In genomic region chr1:88891318-88892145, GRCh38 we compare ENCODE assay signal across 8 cellular contexts. TPM values are rescaled to one million over a fixed set of nuclear protein-coding genes. Genes with fewer than 3 reads are reported as not detected.
DNase-seq lines count a peak whose midpoint lies in the region; ATAC-seq and TF ChIP-seq lines count a peak whose summit lies in the region.

Gene GTF2B, minus strand, starts transcription at chr1:88891567. Its CDS starts 68 bp downstream, at chr1:88891499.

- peak within 1 kb of the TSS; percentile 21 for H4K91ac ChIP-seq in trophoblast cell (ENCODE audit: low read depth, low read length)

- H3K4me1 ChIP-seq in adipocyte (ENCODE audit: control insufficient read depth, insufficient read depth, low read length) (peaks cover 17% of the 10 kb centered on the region), trophoblast cell (ENCODE audit: control insufficient read depth in 1 of 2, insufficient read depth in 2 of 2, low read length in 2 of 2) (no peaks in the 10 kb centered on the region), transverse colon (peaks cover 11 to 31% (median 21%) of the 10 kb centered on the region in 4 donors)

- peak within 1 kb of the TSS; percentile 50 for H2BK5ac ChIP-seq in trophoblast cell (ENCODE audit: low read depth, low read length, poor library complexity)

- H3K9ac ChIP-seq in adipocyte (ENCODE audit: low read length) (peak within 1 kb of the TSS; percentile 95), trophoblast cell (ENCODE audit: low read length) (peak within 1 kb of the TSS; percentile 93)

- H3K23ac ChIP-seq in trophoblast cell (ENCODE audit: low read length) = no peak within 1 kb of the TSS

- peaks cover 7% of the 10 kb centered on the region for H3K36me3 ChIP-seq in adipocyte (ENCODE audit: control insufficient read depth, insufficient read depth, low read length, severe bottlenecking)
- H3K36me3 ChIP-seq in trophoblast cell (ENCODE audit: control insufficient read depth in 1 of 2, insufficient read depth in 2 of 2, low read length in 2 of 2) = peaks cover 3 to 4% of the 10 kb centered on the region in 2 experiments
- peaks cover 0 to 9% (median 4%) of the 10 kb centered on the region in 4 donors for H3K36me3 ChIP-seq in transverse colon

- H3K14ac ChIP-seq in trophoblast cell (ENCODE audit: low read length) = no peak within 1 kb of the TSS

- H3K4me2 ChIP-seq in trophoblast cell (ENCODE audit: low read length) = peak within 1 kb of the TSS; percentile 91

- H3K9me3 ChIP-seq in adipocyte (ENCODE audit: control insufficient read depth, low read length) = no peaks in the 10 kb centered on the region
- no peaks in the 10 kb centered on the region for H3K9me3 ChIP-seq in trophoblast cell (ENCODE audit: insufficient read depth, low read depth, low read length)
- H3K9me3 ChIP-seq in transverse colon = no peaks in the 10 kb centered on the region

- H3K18ac ChIP-seq in trophoblast cell (ENCODE audit: low read length) = peak within 1 kb of the TSS; percentile 5

- intact Hi-C loops in cardiac septum (cut with DNase I) = loop anchor here (5.0 kb wide), 1 partner anchor 209 kb away; the partner anchor contains the start of gene PKN2
- intact Hi-C loops in transverse colon (cut with DNase I; ENCODE audit: low total_unique reads) = no loop called here

- in situ Hi-C loops in transverse colon (cut with MboI; ENCODE audit: low pct_ligation_motif_present in 1 of 4, low pct_unique_long_range_greater_than_20kb in 1 of 4, low sequenced_read_pairs in 3 of 4) = loop anchor here in 1 of 4 donors (25.0 kb wide), 1 partner anchor 204 kb away; the partner anchor contains the start of gene PKN2

- H4K8ac ChIP-seq in trophoblast cell (ENCODE audit: low read depth, low read length) = peak within 1 kb of the TSS; percentile 20

- H3K4me3 ChIP-seq in GM12865 (ENCODE audit: low read depth, low read length) = peak within 1 kb of the TSS; percentile 57
- peak within 1 kb of the TSS; percentile 95 for H3K4me3 ChIP-seq in adipocyte (ENCODE audit: low read length)
- peak within 1 kb of the TSS; percentile 90 for H3K4me3 ChIP-seq in trophoblast cell (ENCODE audit: low read depth, low read length)
- H3K4me3 ChIP-seq in transverse colon = peak within 1 kb of the TSS; percentile 63 to 99 (median 96)

- peaks cover 3% of the 10 kb centered on the region for H3K79me1 ChIP-seq in trophoblast cell (ENCODE audit: low read length)

- H3K79me2 ChIP-seq in trophoblast cell (ENCODE audit: control insufficient read depth, insufficient read depth, low read length, poor library complexity) = peaks cover 4% of the 10 kb centered on the region

- no peak within 1 kb of the TSS for H2BK12ac ChIP-seq in trophoblast cell (ENCODE audit: low read length)

- peak within 1 kb of the TSS; percentile 10 for H4K12ac ChIP-seq in trophoblast cell (ENCODE audit: low read depth, low read length)

- H2AK5ac ChIP-seq in trophoblast cell (ENCODE audit: low read length) = no peak within 1 kb of the TSS

- no peak for TF ChIP-seq EP300 in transverse colon (IDR thresholded peaks at IDR 0.05; ENCODE audit: low read depth)

- no peaks in the 10 kb centered on the region for H3K27me3 ChIP-seq in adipocyte (replicated peaks; ENCODE audit: control insufficient read depth, insufficient read depth, low read length)
- H3K27me3 ChIP-seq in trophoblast cell (ENCODE audit: insufficient read depth, low read length) = no peaks in the 10 kb centered on the region
- no peaks in the 10 kb centered on the region for H3K27me3 ChIP-seq in transverse colon

- DNase-seq in GM12865 (ENCODE audit: low read depth) (peak; percentile 98), NCI-H1436 (lab: John Stamatoyannopoulos, UW) (peak; percentile 88), T follicular helper cell (ENCODE audit: low read depth) (peak; percentile 94), adipocyte (ENCODE audit: low read depth) (peak; percentile 95), cardiac septum (ENCODE audit: low spot score) (peak; percentile 96), trophoblast cell (peak; percentile 92 to 98), transverse colon (peak; percentile 95)

- ATAC-seq in HG02763 (IDR thresholded peaks at IDR 0.05; ENCODE audit: unreplicated experiment) = peak; percentile 93

- TF ChIP-seq POLR2A in transverse colon (IDR thresholded peaks at IDR 0.05) = peak; percentile 99

- TF ChIP-seq CTCF in GM12865 (IDR thresholded peaks at IDR 0.05; ENCODE audit: insufficient read depth, low read depth, low read length, missing control alignments) (no peak), transverse colon (IDR thresholded peaks at IDR 0.05) (peak in 2 of 5 experiments; percentile 10 to 29)

- peak within 1 kb of the TSS; percentile 48 for H2AFZ ChIP-seq in trophoblast cell (ENCODE audit: insufficient read depth, low read length, poor library complexity)

- peak within 1 kb of the TSS; percentile 14 for H3K4ac ChIP-seq in trophoblast cell (ENCODE audit: low read depth, low read length)

- no CpG with 5 or more reads among the region's 51 CpGs for WGBS in trophoblast cell (ENCODE audit: extremely low coverage, insufficient coverage, insufficient read length)
- WGBS in transverse colon (ENCODE audit: low coverage in 1 of 2), 2 donors = 0 to 1% methylated on average over 19 to 51 of the region's 51 CpGs

- no peak within 1 kb of the TSS for H2BK120ac ChIP-seq in trophoblast cell (ENCODE audit: insufficient read depth, low read length, poor library complexity)

- H3K27ac ChIP-seq in trophoblast cell (ENCODE audit: low read depth, low read length) (peak within 1 kb of the TSS; percentile 59), transverse colon (peak within 1 kb of the TSS; percentile 91 to 99 (median 98))

RNA-seq across cellular contexts. Expression of gene GTF2B, which starts in this region (rescaled TPM):
- 11.6 TPM for total RNA-seq in cardiac septum
- 34.4 and 35.1 TPM in 2 replicates for polyA plus RNA-seq in trophoblast cell (2013)
- 10 to 100 TPM in 3 of 4 donors, 1 to 10 TPM in 1; 6.0 to 30.4 (median 22.1) TPM for total RNA-seq in transverse colon

Comparison
In these comparisons a context has a peak if more than half of its experiments do, and no peak if none do; other contexts are left out.
1. Peak in every context shown above with its lines: DNase-seq, ATAC-seq, H3K4me3 ChIP-seq and H3K27ac ChIP-seq.